In genomic region chr7:120274482-120274881, GRCh38 we compare ENCODE assay signal across 1 cellular context.
TF ChIP-seq lines count a peak whose summit lies in the region.

No MANE protein-coding gene starts in this region.

TF ChIP-seq in GM12878, 131 proteins besides CTCF, POLR2A, EP300 and RAD21:
- no peak for TF ChIP-seq ZNF274 (IDR thresholded peaks at IDR 0.05; ENCODE audit: insufficient read depth, insufficient read length)
- no peak for TF ChIP-seq RB1 (IDR thresholded peaks at IDR 0.05; ENCODE audit: borderline replicate concordance)
- no peak for TF ChIP-seq ZBTB40 (IDR thresholded peaks at IDR 0.05; ENCODE audit: borderline replicate concordance)
- no peak for TF ChIP-seq FOS (IDR thresholded peaks at IDR 0.05; ENCODE audit: borderline replicate concordance, extremely low read depth, insufficient read length)
- no peak for TF ChIP-seq GABPA (IDR thresholded peaks at IDR 0.05; ENCODE audit: low read depth)
